In the genomic region with DNA sequence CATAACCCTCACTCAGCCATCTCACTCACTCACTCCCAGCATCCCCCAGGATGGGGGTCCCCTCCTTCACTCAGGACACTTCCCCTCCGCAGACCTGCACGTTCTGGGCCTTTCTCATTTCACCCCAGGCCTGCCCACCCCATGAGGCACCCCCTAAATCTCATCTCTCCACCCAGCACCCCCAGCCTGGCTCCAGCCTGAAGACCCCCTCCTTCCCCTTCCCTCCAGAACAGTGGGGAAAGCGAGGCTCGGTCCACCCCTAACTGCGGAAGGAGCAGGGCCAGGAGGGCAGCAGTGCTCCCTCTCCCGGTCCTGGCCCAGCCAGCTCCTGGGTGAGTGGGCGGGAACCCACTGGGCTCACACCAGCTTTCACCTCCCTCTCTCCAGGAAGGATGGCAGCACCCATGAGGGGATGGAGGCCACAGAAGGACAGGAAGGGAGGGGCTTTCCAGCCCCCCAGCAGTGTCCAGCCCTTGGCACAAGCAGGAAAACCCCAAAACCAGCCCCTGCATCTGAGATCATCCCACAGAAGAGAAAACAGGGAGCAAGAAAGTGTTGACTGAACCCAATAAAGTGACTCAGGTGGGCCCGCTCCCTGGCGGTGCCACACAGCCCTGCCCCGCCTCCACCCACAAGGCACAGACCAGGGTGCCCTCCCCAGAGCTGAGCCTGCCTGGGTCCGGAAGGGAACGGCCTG, we compare ENCODE assay signal across 15 cellular contexts. TPM values are rescaled to one million over a fixed set of nuclear protein-coding genes. Genes with fewer than 3 reads are reported as not detected.
A peak's percentile ranks its signal among the peaks of the same experiment; 100 is the strongest.
DNase-seq lines count a peak whose midpoint lies in the region; ATAC-seq, FAIRE-seq and TF ChIP-seq lines count a peak whose summit lies in the region.
"Had no signal": no experiment of that assay in that cellular context is flagged by ENCODE, and none has a peak within 500 bp of the region (broad histone marks: within the 10 kb centered on the region; RNA-seq: fewer than 3 reads in every experiment).

No MANE protein-coding gene starts in this region.

- no peaks in the 10 kb centered on the region for H3K9me1 ChIP-seq in K562 (ENCODE audit: control insufficient read depth, insufficient read depth, low read length)

- no peak overlapping the region for H3K4me2 ChIP-seq in K562 (ENCODE audit: insufficient read depth, low read length)

- CTCF ChIA-PET in K562 (lab: Yijun Ruan, JAX; ENCODE audit: low intra/inter-chr PET ratio): interaction anchor here (4.5 kb wide), 1 partner anchor 80 kb away, joined by 50 read pairs; no protein-coding TSS in a partner anchor

- POLR2A ChIA-PET in K562 (lab: Yijun Ruan, JAX): interaction anchor here (0.5 kb wide), 1 partner anchor 105 kb away, joined by 3 read pairs; the partner anchor contains the start of gene STXBP1

- no peaks in the 10 kb centered on the region for H3K9me3 ChIP-seq in K562 (replicated peaks; ENCODE audit: control insufficient read depth, insufficient read depth, low read depth, low read length)
- H3K9me3 ChIP-seq: neutrophil had no signal

- no peak overlapping the region for H3K4me3 Mint-ChIP-seq in natural killer cell treated with Interleukin-12 subunit alpha and Interleukin-12 subunit beta and Interleukin-15 and Interleukin-18, amount 100 ng/mL, for 72 hours
- H3K4me3 Mint-ChIP-seq in natural killer cell: no peak overlapping the region
- H3K4me3 Mint-ChIP-seq in activated T-helper 1 cell treated with anti-CD3 and anti-CD28 coated beads, Interleukin-12 subunit alpha, Interleukin-12 subunit beta, Interleukin-2, Interleukin-4 antibody, amounts not matched to agents 30 ng/mL and 10 ng/mL and 1 ng/mL, durations not matched to agents 14 hours and 24 hours and 36 hours: no peak overlapping the region
- H3K4me3 Mint-ChIP-seq: stimulated activated naive CD8-positive, alpha-beta T cell treated with anti-CD3 and anti-CD28 coated beads, Interleukin-15, amount 100 ng/mL, for 72 hours had no signal

- peak; percentile 54 for DNase-seq in natural killer cell treated with Interleukin-12 subunit alpha and Interleukin-12 subunit beta and Interleukin-15 and Interleukin-18, amount 100 ng/mL, for 72 hours (ENCODE audit: low spot score)
- no peak for DNase-seq in natural killer cell
- no peak for DNase-seq in K562 (ENCODE audit: extremely low read depth in 1 of 4, low spot score in 3 of 4)
- DNase-seq in posterior vena cava (ENCODE audit: low spot score): peak; percentile 82
- DNase-seq in frontal cortex (ENCODE audit: low spot score in 2 of 2): no peak
- DNase-seq in NCI-H2196 (lab: John Stamatoyannopoulos, UW; ENCODE audit: unreplicated experiment): no peak
- no peak for DNase-seq in activated T-helper 1 cell treated with anti-CD3 and anti-CD28 coated beads, Interleukin-12 subunit alpha, Interleukin-12 subunit beta, Interleukin-2, Interleukin-4 antibody, amounts not matched to agents 30 ng/mL and 10 ng/mL and 1 ng/mL, durations not matched to agents 14 hours and 24 hours and 36 hours (ENCODE audit: low spot score)
- DNase-seq: central memory CD4-positive, alpha-beta T cell; NCI-H2029; NCI-H774 had no signal

- no peaks in the 10 kb centered on the region for H3K4me1 Mint-ChIP-seq in natural killer cell treated with Interleukin-12 subunit alpha and Interleukin-12 subunit beta and Interleukin-15 and Interleukin-18, amount 100 ng/mL, for 72 hours (ENCODE audit: low read depth in 2 of 2)
- H3K4me1 Mint-ChIP-seq in natural killer cell: no peaks in the 10 kb centered on the region
- H3K4me1 Mint-ChIP-seq in activated T-helper 1 cell treated with anti-CD3 and anti-CD28 coated beads, Interleukin-12 subunit alpha, Interleukin-12 subunit beta, Interleukin-2, Interleukin-4 antibody, amounts not matched to agents 30 ng/mL and 10 ng/mL and 1 ng/mL, durations not matched to agents 14 hours and 24 hours and 36 hours (ENCODE audit: low read depth): peaks cover 5% of the 10 kb centered on the region
- H3K4me1 Mint-ChIP-seq: stimulated activated naive CD8-positive, alpha-beta T cell treated with anti-CD3 and anti-CD28 coated beads, Interleukin-15, amount 100 ng/mL, for 72 hours had no signal

- no peaks in the 10 kb centered on the region for H3K9me3 Mint-ChIP-seq in natural killer cell treated with Interleukin-12 subunit alpha and Interleukin-12 subunit beta and Interleukin-15 and Interleukin-18, amount 100 ng/mL, for 72 hours
- no peaks in the 10 kb centered on the region for H3K9me3 Mint-ChIP-seq in natural killer cell
- no peaks in the 10 kb centered on the region for H3K9me3 Mint-ChIP-seq in activated T-helper 1 cell treated with anti-CD3 and anti-CD28 coated beads, Interleukin-12 subunit alpha, Interleukin-12 subunit beta, Interleukin-2, Interleukin-4 antibody, amounts not matched to agents 30 ng/mL and 10 ng/mL and 1 ng/mL, durations not matched to agents 14 hours and 24 hours and 36 hours
- H3K9me3 Mint-ChIP-seq: stimulated activated naive CD8-positive, alpha-beta T cell treated with anti-CD3 and anti-CD28 coated beads, Interleukin-15, amount 100 ng/mL, for 72 hours had no signal

- H3K36me3 ChIP-seq in K562 (ENCODE audit: control insufficient read depth, insufficient read depth, low read length): peaks cover 69% of the 10 kb centered on the region; the same call in 2 of the 3 replicates

- TF ChIP-seq EP300 in K562 (IDR thresholded peaks at IDR 0.05; ENCODE audit: low read length): no peak

- H2AFZ ChIP-seq in K562 (ENCODE audit: low read depth, low read length): no peak overlapping the region

- no peak for TF ChIP-seq CTCF in natural killer cell (IDR thresholded peaks at IDR 0.05)
- TF ChIP-seq CTCF in K562 (IDR thresholded peaks at IDR 0.05 in 2 of 3, conservative IDR thresholded peaks at IDR 0.05 in 1 of 3; ENCODE audit: insufficient read depth in 2 of 3, low read depth in 1 of 3, low read length in 3 of 3): no peak

- TF ChIP-seq RAD21 in K562 (CRISPR knock-in tag; conservative IDR thresholded peaks at IDR 0.05 in 1 of 2, IDR thresholded peaks at IDR 0.05 in 1 of 2): no peak

- no peak for ATAC-seq in natural killer cell treated with Interleukin-12 subunit alpha and Interleukin-12 subunit beta and Interleukin-15 and Interleukin-18, amount 100 ng/mL, for 72 hours
- ATAC-seq in natural killer cell: no peak
- no peak for ATAC-seq in K562
- ATAC-seq in HG03442 (IDR thresholded peaks at IDR 0.05; ENCODE audit: unreplicated experiment): no peak

- FAIRE-seq in K562 (lab: Jason Lieb, UNC): no peak
- no peak for FAIRE-seq in frontal cortex (lab: Jason Lieb, UNC)
- FAIRE-seq: endometrium, islet of Langerhans had no signal

- no peak overlapping the region for H3K27ac Mint-ChIP-seq in natural killer cell treated with Interleukin-12 subunit alpha and Interleukin-12 subunit beta and Interleukin-15 and Interleukin-18, amount 100 ng/mL, for 72 hours
- H3K27ac Mint-ChIP-seq in natural killer cell: no peak overlapping the region
- no peak overlapping the region for H3K27ac Mint-ChIP-seq in activated T-helper 1 cell treated with anti-CD3 and anti-CD28 coated beads, Interleukin-12 subunit alpha, Interleukin-12 subunit beta, Interleukin-2, Interleukin-4 antibody, amounts not matched to agents 30 ng/mL and 10 ng/mL and 1 ng/mL, durations not matched to agents 14 hours and 24 hours and 36 hours

- no peaks in the 10 kb centered on the region for H3K79me2 ChIP-seq in K562 (ENCODE audit: control insufficient read depth, insufficient read depth, low read length)

- peaks cover 23 to 69% of the 10 kb centered on the region in 2 experiments for H3K4me1 ChIP-seq in K562 (replicated peaks in 1 of 2; ENCODE audit: control insufficient read depth in 2 of 2, insufficient read depth in 2 of 2, low read length in 2 of 2)

- no peak overlapping the region for H3K4me3 ChIP-seq in K562

- no peaks in the 10 kb centered on the region for H3K27me3 ChIP-seq in K562 (ENCODE audit: control insufficient read depth in 2 of 2, insufficient read depth in 2 of 2, low read length in 2 of 2)
- H3K27me3 ChIP-seq: neutrophil had no signal

- no peaks in the 10 kb centered on the region for H4K20me1 ChIP-seq in K562 (replicated peaks; ENCODE audit: control insufficient read depth, insufficient read depth, low read length)

- no peak for TF ChIP-seq POLR2A in K562 (conservative IDR thresholded peaks at IDR 0.05)

- WGBS in K562 (ENCODE audit: insufficient coverage, low coverage, missing lambda C conversion rate): 95% methylated on average over 6 of the region's 12 CpGs

- peak overlapping the region in 1 of 2 experiments; percentile 24; a peak in 2 of 4 replicates for H3K9ac ChIP-seq in K562 (ENCODE audit: insufficient read depth in 1 of 2, low read depth in 2 of 2, low read length in 2 of 2)

- TSS peak; percentile 43 for BruUV-seq in K562 (replicated peaks; lab: Mats Ljungman, UMichigan)

- H3K27ac ChIP-seq in K562 (ENCODE audit: extremely low read depth, low read depth, low read length): no peak overlapping the region
- H3K27ac ChIP-seq: neutrophil had no signal

- no peaks in the 10 kb centered on the region for H3K27me3 Mint-ChIP-seq in natural killer cell treated with Interleukin-12 subunit alpha and Interleukin-12 subunit beta and Interleukin-15 and Interleukin-18, amount 100 ng/mL, for 72 hours
- no peaks in the 10 kb centered on the region for H3K27me3 Mint-ChIP-seq in natural killer cell (ENCODE audit: low read depth in 2 of 2)
- H3K27me3 Mint-ChIP-seq in activated T-helper 1 cell treated with anti-CD3 and anti-CD28 coated beads, Interleukin-12 subunit alpha, Interleukin-12 subunit beta, Interleukin-2, Interleukin-4 antibody, amounts not matched to agents 30 ng/mL and 10 ng/mL and 1 ng/mL, durations not matched to agents 14 hours and 24 hours and 36 hours (ENCODE audit: insufficient read depth): no peaks in the 10 kb centered on the region
- H3K27me3 Mint-ChIP-seq: stimulated activated naive CD8-positive, alpha-beta T cell treated with anti-CD3 and anti-CD28 coated beads, Interleukin-15, amount 100 ng/mL, for 72 hours had no signal

- intact Hi-C loops in natural killer cell (cut with micrococcal nuclease) (loop anchor here (10.0 kb wide), 1 partner anchor 359 kb away; no protein-coding TSS in a partner anchor), K562 (cut with micrococcal nuclease) (loop anchor here (10.0 kb wide), 1 partner anchor 409 kb away; the partner anchor contains the start of gene ST6GALNAC4), posterior vena cava (cut with DNase I) (loop anchor here (2.0 to 10.0 kb wide), 4 partner anchors 25 to 219 kb away; a partner anchor contains a TSS)
- intact Hi-C loops in activated T-helper 1 cell treated with anti-CD3 and anti-CD28 coated beads, Interleukin-12 subunit alpha, Interleukin-12 subunit beta, Interleukin-2, Interleukin-4 antibody, amounts not matched to agents 30 ng/mL and 10 ng/mL and 1 ng/mL, durations not matched to agents 14 hours and 24 hours and 36 hours (cut with micrococcal nuclease): no loop called here

- in situ Hi-C loops in K562 (cut with MboI): no loop called here

- H3K36me3 Mint-ChIP-seq in natural killer cell treated with Interleukin-12 subunit alpha and Interleukin-12 subunit beta and Interleukin-15 and Interleukin-18, amount 100 ng/mL, for 72 hours: no peaks in the 10 kb centered on the region
- H3K36me3 Mint-ChIP-seq in natural killer cell: no peaks in the 10 kb centered on the region
- peaks cover 2% of the 10 kb centered on the region for H3K36me3 Mint-ChIP-seq in activated T-helper 1 cell treated with anti-CD3 and anti-CD28 coated beads, Interleukin-12 subunit alpha, Interleukin-12 subunit beta, Interleukin-2, Interleukin-4 antibody, amounts not matched to agents 30 ng/mL and 10 ng/mL and 1 ng/mL, durations not matched to agents 14 hours and 24 hours and 36 hours (ENCODE audit: low read depth)

RNA-seq across cellular contexts. Expression of gene LRSAM1, which starts 55.0 kb away (rescaled TPM):
- total RNA-seq in natural killer cell treated with Interleukin-12 subunit alpha and Interleukin-12 subunit beta and Interleukin-15 and Interleukin-18, amount 100 ng/mL, for 72 hours: 10 to 100 TPM; 17.5 to 34.4 TPM
- total RNA-seq in natural killer cell (10 to 100 TPM; 17.4 to 24.6 (median 20.7) TPM), K562 (2014; rRNA removed) (9.0 and 9.9 TPM in 2 replicates), K562 (2014; rRNA removed; fragmentation: Illumina TruSeq; extraction: Trizol) (3.2 and 4.1 TPM in 2 replicates), K562 (2015; rRNA removed; fragmentation: Illumina TruSeq; extraction: Trizol) (4.6 and 5.5 TPM in 2 replicates), K562 (2021) (16.2 and 16.9 TPM in 2 replicates), posterior vena cava (10 to 100 TPM; 15.6 to 16.9 TPM), frontal cortex (23.6 TPM)
- 55.1 and 93.1 TPM in 2 replicates for total RNA-seq in K562 (2011; cell fraction: chromatin; rRNA removed; ENCODE audit: low replicate concordance)
- 44.6 and 44.7 TPM in 2 replicates for total RNA-seq in K562 (2011; cell fraction: nucleolus; rRNA removed)
- total RNA-seq in K562 (2011; cell fraction: nucleoplasm; rRNA removed): 34.8 and 38.2 TPM in 2 replicates
- polyA plus RNA-seq in K562 (2011; rRNA removed) (4.7 and 6.1 TPM in 2 replicates), K562 (2014; fragmentation: Illumina TruSeq; extraction: Trizol) (6.2 and 7.4 TPM in 2 replicates), K562 (2014; fragmentation: Nextera tagmentation; extraction: Ambion mirVana) (under 1 TPM; 0.07 to 0.32 TPM), K562 (2014; rRNA removed) (8.5 and 11.3 TPM in 2 replicates)
- polyA plus RNA-seq in K562 (2011; cell fraction: cytosol; rRNA removed): 3.1 and 6.4 TPM in 2 replicates
- polyA plus RNA-seq in K562 (2011; cell fraction: nucleus; rRNA removed): 20.1 and 28.5 TPM in 2 replicates
- polyA plus RNA-seq in K562 (2012): 6.8 and 13.7 TPM in 2 replicates
- polyA minus RNA-seq in K562 (2011; rRNA and poly(A)+ RNA removed): 8.0 and 9.1 TPM in 2 replicates
- 5.1 and 7.0 TPM in 2 replicates for polyA minus RNA-seq in K562 (2011; cell fraction: cytosol; rRNA and poly(A)+ RNA removed)
- polyA minus RNA-seq in K562 (2011; cell fraction: nucleus; rRNA and poly(A)+ RNA removed): 14.7 and 16.1 TPM in 2 replicates
- 23.8 and 25.8 TPM in 2 replicates for total RNA-seq in activated T-helper 1 cell treated with anti-CD3 and anti-CD28 coated beads, Interleukin-12 subunit alpha, Interleukin-12 subunit beta, Interleukin-2, Interleukin-4 antibody, amounts not matched to agents 30 ng/mL and 10 ng/mL and 1 ng/mL, durations not matched to agents 14 hours and 24 hours and 36 hours

RNA-seq across cellular contexts. Expression of gene RPL12, which starts 55.1 kb away (rescaled TPM):
- total RNA-seq in natural killer cell treated with Interleukin-12 subunit alpha and Interleukin-12 subunit beta and Interleukin-15 and Interleukin-18, amount 100 ng/mL, for 72 hours: 1,000 to 10,000 TPM in 1 of 2 donors, 100 to 1,000 TPM in 1; 698 to 1,282 TPM
- 100 to 1,000 TPM; 561 to 770 (median 724) TPM for total RNA-seq in natural killer cell
- total RNA-seq in K562 (2011; cell fraction: chromatin; rRNA removed; ENCODE audit: low replicate concordance): 400 and 555 TPM in 2 replicates
- total RNA-seq in K562 (2011; cell fraction: nucleolus; rRNA removed): 648 and 678 TPM in 2 replicates
- total RNA-seq in K562 (2011; cell fraction: nucleoplasm; rRNA removed): 701 and 1,157 TPM in 2 replicates
- total RNA-seq in K562 (2014; rRNA removed): 1,796 and 1,973 TPM in 2 replicates
- total RNA-seq in K562 (2014; rRNA removed; fragmentation: Illumina TruSeq; extraction: Trizol): 2,499 and 2,531 TPM in 2 replicates
- 3,220 and 3,261 TPM in 2 replicates for total RNA-seq in K562 (2015; rRNA removed; fragmentation: Illumina TruSeq; extraction: Trizol)
- 1,614 and 1,743 TPM in 2 replicates for total RNA-seq in K562 (2021)
- 2,587 and 3,088 TPM in 2 replicates for polyA plus RNA-seq in K562 (2011; rRNA removed)
- 2,689 and 4,292 TPM in 2 replicates for polyA plus RNA-seq in K562 (2011; cell fraction: cytosol; rRNA removed)
- 951 and 1,340 TPM in 2 replicates for polyA plus RNA-seq in K562 (2011; cell fraction: nucleus; rRNA removed)
- polyA plus RNA-seq in K562 (2012): 1,770 and 3,341 TPM in 2 replicates
- polyA plus RNA-seq in K562 (2014; fragmentation: Illumina TruSeq; extraction: Trizol): 4,080 and 4,558 TPM in 2 replicates
- 1,000 to 10,000 TPM; 2,219 to 2,376 TPM for polyA plus RNA-seq in K562 (2014; fragmentation: Nextera tagmentation; extraction: Ambion mirVana)
- 2,953 and 3,005 TPM in 2 replicates for polyA plus RNA-seq in K562 (2014; rRNA removed)
- 933 and 1,147 TPM in 2 replicates for polyA minus RNA-seq in K562 (2011; rRNA and poly(A)+ RNA removed)
- polyA minus RNA-seq in K562 (2011; cell fraction: cytosol; rRNA and poly(A)+ RNA removed): 732 and 781 TPM in 2 replicates
- polyA minus RNA-seq in K562 (2011; cell fraction: nucleus; rRNA and poly(A)+ RNA removed): 303 and 594 TPM in 2 replicates
- 1,000 to 10,000 TPM in 1 of 2 donors, 100 to 1,000 TPM in 1; 993 to 1,044 TPM for total RNA-seq in posterior vena cava
- total RNA-seq in frontal cortex: 717 TPM
- 1,157 and 1,162 TPM in 2 replicates for total RNA-seq in activated T-helper 1 cell treated with anti-CD3 and anti-CD28 coated beads, Interleukin-12 subunit alpha, Interleukin-12 subunit beta, Interleukin-2, Interleukin-4 antibody, amounts not matched to agents 30 ng/mL and 10 ng/mL and 1 ng/mL, durations not matched to agents 14 hours and 24 hours and 36 hours

Comparison
In these comparisons a context has a peak if more than half of its experiments do, and no peak if none do; other contexts are left out.
1. DNase-seq: peak in natural killer cell treated with Interleukin-12 subunit alpha and Interleukin-12 subunit beta and Interleukin-15 and Interleukin-18, amount 100 ng/mL, for 72 hours (single experiment) and posterior vena cava (single experiment); none in natural killer cell (single experiment), K562 (0 of 4), frontal cortex (0 of 2), NCI-H2196 (single experiment) and activated T-helper 1 cell treated with anti-CD3 and anti-CD28 coated beads, Interleukin-12 subunit alpha, Interleukin-12 subunit beta, Interleukin-2, Interleukin-4 antibody, amounts not matched to agents 30 ng/mL and 10 ng/mL and 1 ng/mL, durations not matched to agents 14 hours and 24 hours and 36 hours (single experiment).